ENCODE assay signal across 8 cellular contexts in genomic region chr14:73714656-73715081, GRCh38. TPM values are rescaled to one million over a fixed set of nuclear protein-coding genes. Genes with fewer than 3 reads are reported as not detected.
DNase-seq lines count a peak whose midpoint lies in the region; ATAC-seq and TF ChIP-seq lines count a peak whose summit lies in the region.

No MANE protein-coding gene starts in this region.

- H3K4me3 Mint-ChIP-seq in T-helper 17 cell = peak overlapping the region; percentile 99

- peaks cover 29% of the 10 kb centered on the region for H3K4me1 Mint-ChIP-seq in T-helper 17 cell

- peak overlapping the region; percentile 70 for H3K27ac Mint-ChIP-seq in T-helper 17 cell

- no peaks in the 10 kb centered on the region for H4K20me1 ChIP-seq in DOHH2 (ENCODE audit: control insufficient read depth, insufficient read depth, low read depth, low read length)

- no peaks in the 10 kb centered on the region for H3K27me3 Mint-ChIP-seq in T-helper 17 cell

- H3K9me2 ChIP-seq in DOHH2 (replicated peaks; ENCODE audit: control insufficient read depth, low read length) = no peaks in the 10 kb centered on the region

- H3K4me2 ChIP-seq in DOHH2 (ENCODE audit: low read length) = peak overlapping the region; percentile 91

- DNase-seq in T-helper 17 cell (no peak), fibroblast of villous mesenchyme (ENCODE audit: low read depth) (no peak), NCI-H1694 treated with DMSO at 0.1 percent for 48 hours (lab: John Stamatoyannopoulos, UW) (no peak)

- peaks cover 35% of the 10 kb centered on the region for H3F3A ChIP-seq in DOHH2 (ENCODE audit: control insufficient read depth, insufficient read depth)

- peaks cover 38% of the 10 kb centered on the region for H3K36me3 ChIP-seq in DOHH2 (ENCODE audit: control insufficient read depth, low read length)

- peaks cover 10% of the 10 kb centered on the region for H3K36me3 Mint-ChIP-seq in T-helper 17 cell (ENCODE audit: low read depth)

- peaks cover 26% of the 10 kb centered on the region for H3K4me1 ChIP-seq in DOHH2 (ENCODE audit: control insufficient read depth, low read length)

- TF ChIP-seq CTCF in DOHH2 (IDR thresholded peaks at IDR 0.05; ENCODE audit: low read depth, low read length, poor library complexity, severe bottlenecking) (no peak), fibroblast of villous mesenchyme (IDR thresholded peaks at IDR 0.05; ENCODE audit: insufficient read depth, low read depth, low read length) (no peak)

- H3K4me3 ChIP-seq in DOHH2 (ENCODE audit: low read length) (peak overlapping the region; percentile 94), fibroblast of villous mesenchyme (ENCODE audit: low read depth, low read length) (peak overlapping the region; percentile 82), skin epidermis (peak overlapping the region in 6 of 7 experiments; percentile 66 to 91 (median 82))

- no peak overlapping the region for H3K27ac ChIP-seq in DOHH2 (ENCODE audit: low read depth, low read length)
- H3K27ac ChIP-seq in skin epidermis = peak overlapping the region in 10 of 21 experiments; percentile 9 to 97 (median 90)

- H3K27me3 ChIP-seq in DOHH2 (ENCODE audit: control insufficient read depth, low read length) = no peaks in the 10 kb centered on the region

- H3K9me3 ChIP-seq in DOHH2 (ENCODE audit: control insufficient read depth, insufficient read depth, low read length) (no peaks in the 10 kb centered on the region), T-helper 17 cell (ENCODE audit: control insufficient read depth, low read length, poor library complexity, severe bottlenecking) (no peaks in the 10 kb centered on the region)

- H3K79me2 ChIP-seq in DOHH2 (ENCODE audit: control insufficient read depth, low read length) = peaks cover 23% of the 10 kb centered on the region

- ATAC-seq in HG02938 (IDR thresholded peaks at IDR 0.05; ENCODE audit: unreplicated experiment) (peak; percentile 16), T-helper 17 cell (peak; percentile 0), GM18519 (IDR thresholded peaks at IDR 0.05; ENCODE audit: low FRiP score, unreplicated experiment) (no peak), HG02763 (IDR thresholded peaks at IDR 0.05; ENCODE audit: unreplicated experiment) (no peak)

RNA-seq across cellular contexts. Expression of gene PNMA1, which starts 0.5 kb away (rescaled TPM):
- total RNA-seq in T-helper 17 cell (10 to 100 TPM; 42.0 to 53.7 TPM), fibroblast of villous mesenchyme (29.6 and 31.1 TPM in 2 replicates)

Comparison
In these comparisons a context has a peak if more than half of its experiments do, and no peak if none do; other contexts are left out.
1. ATAC-seq: peak in HG02938 (single experiment) and T-helper 17 cell (single experiment); none in GM18519 (single experiment) and HG02763 (single experiment).
2. Peak in every context shown above with its lines, with median percentiles within 50 percentile points of each other: H3K4me3 ChIP-seq.